Comparison of ENCODE assay signal across 23 cellular contexts in the genomic region with DNA sequence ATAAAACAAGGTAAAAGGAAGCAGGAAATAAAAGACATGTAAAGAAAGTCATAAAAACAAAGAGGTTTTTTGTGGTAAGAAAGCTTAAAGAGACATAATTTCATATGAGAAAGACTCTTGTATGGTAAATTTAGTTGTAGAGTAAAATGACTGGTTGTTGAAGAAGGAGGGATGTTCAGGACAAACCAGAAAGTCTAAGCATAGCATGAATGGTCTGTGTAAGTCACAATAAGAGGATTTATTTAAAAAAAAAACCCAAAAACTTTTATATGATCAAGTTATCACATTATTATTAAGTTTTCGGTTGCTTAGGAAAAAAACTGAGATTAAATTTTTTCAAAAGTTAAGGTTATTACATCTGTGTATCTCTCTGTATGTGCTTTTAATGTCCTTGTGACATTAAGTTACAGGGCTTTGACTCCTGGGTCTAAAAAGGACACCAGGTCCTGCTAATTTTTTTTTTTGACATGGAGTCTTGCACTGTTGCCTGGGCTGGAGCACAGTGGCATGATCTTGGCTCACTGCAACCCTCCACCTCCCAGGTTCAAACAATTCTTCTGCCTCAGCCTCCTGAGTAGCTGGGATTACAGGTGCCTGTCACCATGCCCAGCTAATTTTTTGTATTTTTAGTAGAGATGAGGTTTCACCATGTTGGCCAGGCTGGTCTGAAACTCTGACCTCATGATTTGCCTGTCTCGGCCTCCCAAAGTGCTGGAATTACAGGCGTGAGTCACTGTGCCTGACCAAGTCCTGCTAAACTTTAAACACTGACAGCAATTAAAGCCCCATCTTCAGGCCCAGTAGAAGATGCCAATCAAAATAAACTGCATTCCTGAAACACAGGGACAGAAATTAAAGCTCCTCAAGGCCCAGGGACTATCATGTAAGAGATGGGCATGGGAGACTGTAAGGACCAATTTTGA. TPM values are rescaled to one million over a fixed set of nuclear protein-coding genes. Genes with fewer than 3 reads are reported as not detected.
DNase-seq lines count a peak whose midpoint lies in the region; ATAC-seq lines count a peak whose summit lies in the region.
"Had no signal": no experiment of that assay in that cellular context is flagged by ENCODE, and none has a peak within 500 bp of the region (broad histone marks: within the 10 kb centered on the region; RNA-seq: fewer than 3 reads in every experiment).

No MANE protein-coding gene starts in this region.

- H3K27me3 ChIP-seq in MG63 = no peaks in the 10 kb centered on the region
- H3K27me3 ChIP-seq: brain microvascular endothelial cell, neutrophil had no signal

- H3K36me3 ChIP-seq in MG63 = no peaks in the 10 kb centered on the region
- H3K36me3 ChIP-seq: brain microvascular endothelial cell, neutrophil had no signal

- no peak for ATAC-seq in GM19035 (IDR thresholded peaks at IDR 0.05; ENCODE audit: unreplicated experiment)
- ATAC-seq: activated T-cell treated with anti-CD3 and anti-CD28 coated beads, Interleukin-2, amount 50 U/mL, for 72 hours; mucosa of descending colon; Panc1 had no signal

- peaks cover 5% of the 10 kb centered on the region; the same call in 1 of the 2 replicates for H3K9me3 ChIP-seq in MG63
- H3K9me3 ChIP-seq: left ventricle myocardium inferior, neutrophil had no signal

- peak; percentile 31 for DNase-seq in EL
- DNase-seq in MG63 = peak; percentile 76
- DNase-seq in fibroblast of peridontal ligament (ENCODE audit: extremely low read depth) = peak; percentile 85
- peak; percentile 47 for DNase-seq in renal cortical epithelial cell (ENCODE audit: low read depth)
- no peak for DNase-seq in ecto neural progenitor cell (ENCODE audit: low spot score)
- no peak for DNase-seq in SW480 (ENCODE audit: low spot score)
- no peak for DNase-seq in KG1 (lab: John Stamatoyannopoulos, UW)
- DNase-seq: activated CD4-positive, CD25-positive, alpha-beta regulatory T cell treated with anti-CD3 and anti-CD28 coated beads, Interleukin-2, amount 50 U/mL, for 72 hours; activated CD8-positive, alpha-beta memory T cell treated with anti-CD3 and anti-CD28 coated beads for 24 hours; activated naive CD8-positive, alpha-beta T cell treated with anti-CD3 and anti-CD28 coated beads for 36 hours; activated T-cell treated with anti-CD3 and anti-CD28 coated beads, Interleukin-2, amount 50 U/mL, for 72 hours; brain microvascular endothelial cell; cortex of kidney; GOT3; left ventricle myocardium inferior; mucosa of descending colon; NCI-H187; NCI-H345 had no signal

- no peak overlapping the region for H3K4me3 ChIP-seq in MG63
- H3K4me3 ChIP-seq: left ventricle myocardium inferior, mucosa of descending colon, SK-N-MC had no signal

RNA-seq across cellular contexts. Expression of a gene that starts 14.2 kb away (rescaled TPM):
- total RNA-seq in MG63 (2014; rRNA removed; shearing (Covaris generic); ENCODE audit: low replicate concordance) = not detected in 2 replicates
- total RNA-seq in renal cortical epithelial cell = 0.15 TPM in 1 of 2 replicates, not detected in the other
- total RNA-seq: MCF 10A had no signal

RNA-seq across cellular contexts. Expression of a gene that starts 14.2 kb away (rescaled TPM):
- total RNA-seq in MG63 (2014; rRNA removed; shearing (Covaris generic); ENCODE audit: low replicate concordance) = not detected in 2 replicates
- total RNA-seq in renal cortical epithelial cell = 1.1 and 1.2 TPM in 2 replicates
- total RNA-seq: MCF 10A had no signal

Comparison
In these comparisons a context has a peak if more than half of its experiments do, and no peak if none do; other contexts are left out.
1. DNase-seq: peak in EL (single experiment), MG63 (single experiment), fibroblast of peridontal ligament (single experiment) and renal cortical epithelial cell (single experiment); none in ecto neural progenitor cell (single experiment), SW480 (single experiment) and KG1 (single experiment).